In genomic region chr14:29710015-29710414, GRCh38 we compare ENCODE assay signal across 15 cellular contexts.
DNase-seq lines count a peak whose midpoint lies in the region; ATAC-seq, FAIRE-seq and TF ChIP-seq lines count a peak whose summit lies in the region.
"Had no signal": no experiment of that assay in that cellular context is flagged by ENCODE, and none has a peak within 500 bp of the region (broad histone marks: within the 10 kb centered on the region; RNA-seq: fewer than 3 reads in every experiment).

No MANE protein-coding gene starts in this region.

- ATAC-seq in heart right ventricle = no peak
- ATAC-seq in left cardiac atrium = no peak
- ATAC-seq in HG03196 (IDR thresholded peaks at IDR 0.05; ENCODE audit: unreplicated experiment) = no peak
- no peak for ATAC-seq in GM18498 (IDR thresholded peaks at IDR 0.05; ENCODE audit: unreplicated experiment)
- ATAC-seq: WTC11 had no signal

- intact Hi-C loops in heart right ventricle (cut with DNase I) (loop anchor here in 5 of 10 donors (2.0 to 10.0 kb wide), 4 partner anchors 285 to 297 kb away; no protein-coding TSS in a partner anchor), left cardiac atrium (cut with DNase I) (no loop called here)

- H3K9me3 ChIP-seq in heart right ventricle = peaks cover 0 to 8% (median 0%) of the 10 kb centered on the region in 11 donors
- H3K9me3 ChIP-seq: BE2C, neutrophil, Peyer's patch had no signal

- TF ChIP-seq CTCF in heart right ventricle (IDR thresholded peaks at IDR 0.05) = peak; percentile 7 to 60 (median 39)
- TF ChIP-seq CTCF in foreskin fibroblast (IDR thresholded peaks at IDR 0.05; ENCODE audit: low read depth, low read length) = peak; percentile 22

- FAIRE-seq in TTC549 (lab: Jason Lieb, UNC) = peak; percentile 33

- no peak overlapping the region for H3K4me3 ChIP-seq in heart right ventricle
- no peak overlapping the region for H3K4me3 ChIP-seq in foreskin fibroblast (ENCODE audit: low read depth in 1 of 2, low read length in 2 of 2)
- H3K4me3 ChIP-seq: Peyer's patch had no signal

- H3K36me3 ChIP-seq in heart right ventricle = no peaks in the 10 kb centered on the region
- H3K36me3 ChIP-seq: BE2C, neutrophil, Peyer's patch had no signal

- H3K4me1 ChIP-seq in heart right ventricle = no peaks in the 10 kb centered on the region
- H3K4me1 ChIP-seq: BE2C, Peyer's patch had no signal

- H3K27me3 ChIP-seq in heart right ventricle = no peaks in the 10 kb centered on the region
- H3K27me3 ChIP-seq: BE2C, neutrophil, Peyer's patch had no signal

- no peak overlapping the region for H3K27ac ChIP-seq in heart right ventricle
- H3K27ac ChIP-seq: epithelial cell of prostate, neutrophil, Peyer's patch had no signal

- DNase-seq in heart right ventricle (no peak), left cardiac atrium (no peak), foreskin fibroblast (peak in 1 of 2 donors; percentile 29), superior temporal gyrus (ENCODE audit: extremely low spot score) (peak; percentile 67), NCI-H1694 treated with DMSO at 0.1 percent for 48 hours (lab: John Stamatoyannopoulos, UW) (no peak)
- DNase-seq: activated T-cell treated with anti-CD3 and anti-CD28 coated beads, Interleukin-2, amount 50 U/mL, for 1 hour; BE2C; NCI-H187 treated with DMSO at 0.1 percent for 48 hours; Peyer's patch had no signal

- 45 to 53% methylated on average over 2 of the region's 2 CpGs for WGBS in heart right ventricle, 2 donors
